In the genomic region with DNA sequence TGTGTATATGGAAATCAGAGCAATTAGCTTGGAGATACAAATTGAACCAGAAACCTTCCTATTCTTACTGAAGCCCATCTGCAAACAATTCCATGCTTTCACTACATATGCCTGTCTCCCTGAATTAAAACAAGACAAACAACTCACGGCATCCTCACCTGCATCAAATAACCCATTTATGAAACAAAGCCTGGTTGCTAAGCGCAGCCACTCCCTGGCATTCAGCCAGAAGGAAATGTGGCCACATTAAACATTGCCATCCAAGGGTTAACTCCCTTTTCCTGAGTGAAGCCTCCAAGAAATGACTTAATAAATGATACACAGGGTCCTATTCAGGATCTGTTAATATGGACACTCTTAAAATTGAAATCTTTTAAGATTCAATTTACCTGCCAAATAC, we compare ENCODE assay signal across 10 cellular contexts. TPM values are rescaled to one million over a fixed set of nuclear protein-coding genes. Genes with fewer than 3 reads are reported as not detected.
DNase-seq lines count a peak whose midpoint lies in the region; TF ChIP-seq lines count a peak whose summit lies in the region.
"Had no signal": no experiment of that assay in that cellular context is flagged by ENCODE, and none has a peak within 500 bp of the region (broad histone marks: within the 10 kb centered on the region; RNA-seq: fewer than 3 reads in every experiment).

No MANE protein-coding gene starts in this region.

- no peak for TF ChIP-seq POLR2A in transverse colon (IDR thresholded peaks at IDR 0.05)

- no peak for TF ChIP-seq CTCF in transverse colon (IDR thresholded peaks at IDR 0.05)

- H3K4me1 Mint-ChIP-seq in activated naive CD4-positive, alpha-beta T cell treated with anti-CD3 and anti-CD28 coated beads, Interleukin-2, amount 10 ng/mL, durations not matched to agents 7 days and 5 days = peaks cover 3% of the 10 kb centered on the region

- no peaks in the 10 kb centered on the region for H3K27me3 ChIP-seq in transverse colon

- CTCF ChIA-PET in activated naive CD4-positive, alpha-beta T cell treated with anti-CD3 and anti-CD28 coated beads, Interleukin-2, amount 10 ng/mL, durations not matched to agents 7 days and 5 days (lab: Charles Lee) = no interaction called here

- peak; percentile 90 for DNase-seq in COLO668 (lab: John Stamatoyannopoulos, UW; ENCODE audit: unreplicated experiment)
- DNase-seq in NCI-H146 treated with DMSO at 0.1 percent for 48 hours (lab: John Stamatoyannopoulos, UW; ENCODE audit: unreplicated experiment) = peak; percentile 97
- DNase-seq in SK-N-MC (ENCODE audit: low read depth, low spot score) = no peak
- peak; percentile 9 for DNase-seq in kidney glomerular epithelial cell (lab: John Stamatoyannopoulos, UW)
- no peak for DNase-seq in activated naive CD4-positive, alpha-beta T cell treated with anti-CD3 and anti-CD28 coated beads, Interleukin-2, amount 10 ng/mL, durations not matched to agents 7 days and 5 days
- no peak for DNase-seq in HK-2 (ENCODE audit: unreplicated experiment)
- no peak for DNase-seq in transverse colon
- no peak for DNase-seq in HUDEP-2 (lab: John Stamatoyannopoulos, UW; ENCODE audit: unreplicated experiment in 76 of 76)
- DNase-seq: activated CD4-positive, alpha-beta T cell treated with anti-CD3 and anti-CD28 coated beads for 36 hours had no signal

- H3K27ac Mint-ChIP-seq in activated naive CD4-positive, alpha-beta T cell treated with anti-CD3 and anti-CD28 coated beads, Interleukin-2, amount 10 ng/mL, durations not matched to agents 7 days and 5 days = no peak overlapping the region
- H3K27ac Mint-ChIP-seq: activated CD4-positive, alpha-beta T cell treated with anti-CD3 and anti-CD28 coated beads for 36 hours had no signal

- H3K9ac ChIP-seq in SK-N-MC (ENCODE audit: insufficient read length) = no peak overlapping the region

- TF ChIP-seq EP300 in transverse colon (IDR thresholded peaks at IDR 0.05; ENCODE audit: low read depth) = no peak

- H3K36me3 ChIP-seq in SK-N-MC (ENCODE audit: insufficient read depth, low read length) (peaks cover 25% of the 10 kb centered on the region), transverse colon (peaks cover 0 to 6% (median 1%) of the 10 kb centered on the region in 4 donors)
- H3K36me3 ChIP-seq: thoracic aorta had no signal

- H3K9me3 ChIP-seq in SK-N-MC (ENCODE audit: low read depth, low read length) (no peaks in the 10 kb centered on the region), transverse colon (no peaks in the 10 kb centered on the region)
- H3K9me3 ChIP-seq: thoracic aorta had no signal

- no peaks in the 10 kb centered on the region for H3K27me3 Mint-ChIP-seq in activated naive CD4-positive, alpha-beta T cell treated with anti-CD3 and anti-CD28 coated beads, Interleukin-2, amount 10 ng/mL, durations not matched to agents 7 days and 5 days
- H3K27me3 Mint-ChIP-seq: activated CD4-positive, alpha-beta T cell treated with anti-CD3 and anti-CD28 coated beads for 36 hours had no signal

- H3K4me3 Mint-ChIP-seq in activated naive CD4-positive, alpha-beta T cell treated with anti-CD3 and anti-CD28 coated beads, Interleukin-2, amount 10 ng/mL, durations not matched to agents 7 days and 5 days = no peak overlapping the region
- H3K4me3 Mint-ChIP-seq: activated CD4-positive, alpha-beta T cell treated with anti-CD3 and anti-CD28 coated beads for 36 hours had no signal

- H3K4me3 ChIP-seq in SK-N-MC (no peak overlapping the region), transverse colon (no peak overlapping the region)
- H3K4me3 ChIP-seq: thoracic aorta had no signal

- no peaks in the 10 kb centered on the region for H3K9me3 Mint-ChIP-seq in activated naive CD4-positive, alpha-beta T cell treated with anti-CD3 and anti-CD28 coated beads, Interleukin-2, amount 10 ng/mL, durations not matched to agents 7 days and 5 days

- in situ Hi-C loops in transverse colon (cut with MboI; ENCODE audit: low pct_ligation_motif_present in 1 of 4, low pct_unique_long_range_greater_than_20kb in 1 of 4, low sequenced_read_pairs in 3 of 4) = no loop called here

- H3K27ac ChIP-seq in SK-N-MC (peak overlapping the region; percentile 63), transverse colon (peak overlapping the region in 1 of 4 donors; percentile 46)
- H3K27ac ChIP-seq: thoracic aorta had no signal

- WGBS in transverse colon (ENCODE audit: low coverage in 1 of 2), 2 donors = 54% methylated on average over 2 of the region's 2 CpGs; no CpG with 5 or more reads in 1 of the 2 donors

- intact Hi-C loops in transverse colon (cut with DNase I; ENCODE audit: low total_unique reads) = no loop called here

- no peaks in the 10 kb centered on the region for H3K36me3 Mint-ChIP-seq in activated naive CD4-positive, alpha-beta T cell treated with anti-CD3 and anti-CD28 coated beads, Interleukin-2, amount 10 ng/mL, durations not matched to agents 7 days and 5 days

- peaks cover 0 to 25% (median 13%) of the 10 kb centered on the region in 4 donors for H3K4me1 ChIP-seq in transverse colon

RNA-seq across cellular contexts. Expression of gene APP, which starts 55.2 kb away (rescaled TPM):
- 1,000 to 10,000 TPM in 1 of 4 donors, 100 to 1,000 TPM in 3; 471 to 1,291 (median 672) TPM for total RNA-seq in transverse colon

Comparison
In these comparisons a context has a peak if more than half of its experiments do, and no peak if none do; other contexts are left out.
1. DNase-seq: peak in COLO668 (single experiment), NCI-H146 treated with DMSO at 0.1 percent for 48 hours (single experiment) and kidney glomerular epithelial cell (single experiment); none in SK-N-MC (single experiment), activated naive CD4-positive, alpha-beta T cell treated with anti-CD3 and anti-CD28 coated beads, Interleukin-2, amount 10 ng/mL, durations not matched to agents 7 days and 5 days (single experiment), HK-2 (single experiment), transverse colon (single experiment) and HUDEP-2 (0 of 76).